12 cellular contexts compared by ENCODE assay signal in genomic region chr6:118648866-118649554, GRCh38. TPM values are rescaled to one million over a fixed set of nuclear protein-coding genes. Genes with fewer than 3 reads are reported as not detected.
A peak's percentile ranks its signal among the peaks of the same experiment; 100 is the strongest.
DNase-seq lines count a peak whose midpoint lies in the region; ATAC-seq and TF ChIP-seq lines count a peak whose summit lies in the region.
"Had no signal": no experiment of that assay in that cellular context is flagged by ENCODE, and none has a peak within 500 bp of the region (broad histone marks: within the 10 kb centered on the region; RNA-seq: fewer than 3 reads in every experiment).

No MANE protein-coding gene starts in this region.

- H3K4me3 ChIP-seq in PC-3 (ENCODE audit: low read length) (peak overlapping the region; percentile 78), epithelial cell of esophagus (ENCODE audit: low read length) (peak overlapping the region; percentile 67), skeletal muscle satellite cell (ENCODE audit: low read length) (peak overlapping the region; percentile 100)

- no peaks in the 10 kb centered on the region for H3K9me3 Mint-ChIP-seq in activated CD4-positive, alpha-beta T cell treated with anti-CD3 and anti-CD28 coated beads, Interleukin-2, amount 10 ng/mL, durations not matched to agents 24 days and 14 days

- H3K4me1 ChIP-seq in PC-3 (ENCODE audit: insufficient read depth, low read length) (peaks cover 8% of the 10 kb centered on the region; the same call in 1 of the 2 replicates), skeletal muscle satellite cell (ENCODE audit: control insufficient read depth, insufficient read depth, low read length) (peaks cover 11% of the 10 kb centered on the region)

- H3K36me3 Mint-ChIP-seq in activated CD4-positive, alpha-beta T cell treated with anti-CD3 and anti-CD28 coated beads, Interleukin-2, amount 10 ng/mL, durations not matched to agents 24 days and 14 days (ENCODE audit: low read depth): peaks cover 24% of the 10 kb centered on the region

- no TSS peak for BruUV-seq in PC-3 (replicated peaks; lab: Mats Ljungman, UMichigan)

- H3F3A ChIP-seq in PC-3 (ENCODE audit: low read length, unreplicated experiment): no peaks in the 10 kb centered on the region

- H3K4me2 ChIP-seq in PC-3 (ENCODE audit: low read length) (peak overlapping the region; percentile 87), skeletal muscle satellite cell (ENCODE audit: low read length) (peak overlapping the region; percentile 85)

- H3K9ac ChIP-seq in PC-3 (ENCODE audit: low read length): peak overlapping the region; percentile 79; the same call in 1 of the 2 replicates
- H3K9ac ChIP-seq in skeletal muscle satellite cell (ENCODE audit: low read depth, low read length): peak overlapping the region; percentile 99

- H3K36me3 ChIP-seq in PC-3 (ENCODE audit: low read depth, low read length): no peaks in the 10 kb centered on the region
- H3K36me3 ChIP-seq in skeletal muscle satellite cell (ENCODE audit: insufficient read depth, low read length): no peaks in the 10 kb centered on the region

- no peak for DNase-seq in activated CD4-positive, alpha-beta T cell treated with anti-CD3 and anti-CD28 coated beads, Interleukin-2, amount 10 ng/mL, durations not matched to agents 24 days and 14 days
- DNase-seq in activated CD4-positive, alpha-beta T cell treated with anti-CD3 and anti-CD28 coated beads, Interleukin-2, amount 50 U/mL, for 48 hours: no peak
- DNase-seq in PC-3 (no peak), epithelial cell of esophagus (ENCODE audit: low read depth) (no peak), NCI-H1417 (lab: John Stamatoyannopoulos, UW) (no peak)
- DNase-seq: aorta, Calu3, NCI-H1092 treated with DMSO at 0.1 percent for 48 hours, small intestine had no signal

- H3K4me3 Mint-ChIP-seq in activated CD4-positive, alpha-beta T cell treated with anti-CD3 and anti-CD28 coated beads, Interleukin-2, amount 10 ng/mL, durations not matched to agents 24 days and 14 days: peak overlapping the region; percentile 90

- 0 out of 2 replicates have a peak, but pooled peaks cover 3% of the 10 kb centered on the region for H4K20me1 ChIP-seq in PC-3 (ENCODE audit: low read length)

- no peak overlapping the region for H2AFZ ChIP-seq in PC-3 (ENCODE audit: low read length)

- TF ChIP-seq CTCF in PC-3 (conservative IDR thresholded peaks at IDR 0.05; ENCODE audit: low read depth, low read length) (no peak), epithelial cell of esophagus (IDR thresholded peaks at IDR 0.05; ENCODE audit: insufficient read depth, low read depth, low read length, missing control alignments) (no peak)

- intact Hi-C loops in activated CD4-positive, alpha-beta T cell treated with anti-CD3 and anti-CD28 coated beads, Interleukin-2, amount 10 ng/mL, durations not matched to agents 24 days and 14 days (cut with micrococcal nuclease): no loop called here
- intact Hi-C loops in PC-3 (cut with micrococcal nuclease): no loop called here

- no peak overlapping the region for H3K27ac ChIP-seq in PC-3 (ENCODE audit: low read length)

- CTCF ChIA-PET in PC-3 (lab: Charles Lee): no interaction called here

- H3K79me2 ChIP-seq in PC-3 (ENCODE audit: low read length): peaks cover 64% of the 10 kb centered on the region

- ATAC-seq in PC-3: no peak
- no peak for ATAC-seq in HG03565 (IDR thresholded peaks at IDR 0.05; ENCODE audit: unreplicated experiment)
- ATAC-seq in HG03354 (IDR thresholded peaks at IDR 0.05; ENCODE audit: poor library complexity, severe bottlenecking, unreplicated experiment): no peak

- H3K27me3 Mint-ChIP-seq in activated CD4-positive, alpha-beta T cell treated with anti-CD3 and anti-CD28 coated beads, Interleukin-2, amount 10 ng/mL, durations not matched to agents 24 days and 14 days: no peaks in the 10 kb centered on the region

- H3K4me1 Mint-ChIP-seq in activated CD4-positive, alpha-beta T cell treated with anti-CD3 and anti-CD28 coated beads, Interleukin-2, amount 10 ng/mL, durations not matched to agents 24 days and 14 days: peaks cover 35% of the 10 kb centered on the region

- H3K27me3 ChIP-seq in PC-3 (ENCODE audit: low read length) (no peaks in the 10 kb centered on the region), skeletal muscle satellite cell (ENCODE audit: control insufficient read depth, insufficient read depth, low read length) (no peaks in the 10 kb centered on the region)

- no peak overlapping the region for H3K27ac Mint-ChIP-seq in activated CD4-positive, alpha-beta T cell treated with anti-CD3 and anti-CD28 coated beads, Interleukin-2, amount 10 ng/mL, durations not matched to agents 24 days and 14 days

- H3K9me3 ChIP-seq in PC-3 (ENCODE audit: low read length) (no peaks in the 10 kb centered on the region), skeletal muscle satellite cell (replicated peaks; ENCODE audit: low read length) (no peaks in the 10 kb centered on the region)

- H3K9me2 ChIP-seq in PC-3 (replicated peaks; ENCODE audit: low read length): no peaks in the 10 kb centered on the region

- POLR2A ChIA-PET in PC-3 (lab: Charles Lee; ENCODE audit: unreplicated experiment): interaction anchor here (0.6 kb wide), 1 partner anchor 147 kb away, joined by 4 read pairs; no protein-coding TSS in a partner anchor

RNA-seq across cellular contexts. Expression of gene CEP85L, which starts 2.4 kb away (rescaled TPM):
- 42.3 and 42.7 TPM in 2 replicates for total RNA-seq in activated CD4-positive, alpha-beta T cell treated with anti-CD3 and anti-CD28 coated beads, Interleukin-2, amount 10 ng/mL, durations not matched to agents 24 days and 14 days
- total RNA-seq in PC-3 (2014; rRNA removed): 3.9 and 7.8 TPM in 2 replicates
- total RNA-seq in skeletal muscle satellite cell (2012; rRNA removed): 10.0 and 16.5 TPM in 2 replicates
